Comparison of ENCODE assay signal across 8 cellular contexts in genomic region chr19:17719730-17720486, GRCh38. TPM values are rescaled to one million over a fixed set of nuclear protein-coding genes. Genes with fewer than 3 reads are reported as not detected.
DNase-seq lines count a peak whose midpoint lies in the region; ATAC-seq and TF ChIP-seq lines count a peak whose summit lies in the region.

No MANE protein-coding gene starts in this region.

- DNase-seq in NCI-H510A treated with DMSO at 0.1 percent for 48 hours (lab: John Stamatoyannopoulos, UW) (peak; percentile 5), NCI-H510A (lab: John Stamatoyannopoulos, UW) (no peak), activated T-cell treated with anti-CD3 and anti-CD28 coated beads for 4 hours (peak; percentile 50), fibroblast of pulmonary artery (ENCODE audit: low read depth) (no peak), psoas muscle (no peak), GOT3 (lab: John Stamatoyannopoulos, UW) (no peak), NCI-H128 (lab: John Stamatoyannopoulos, UW; ENCODE audit: unreplicated experiment) (no peak)

- peaks cover 32% of the 10 kb centered on the region for H3K4me1 ChIP-seq in psoas muscle

- no peaks in the 10 kb centered on the region for H3K9me3 ChIP-seq in psoas muscle

- no peak for TF ChIP-seq RAD21 in Ishikawa (IDR thresholded peaks at IDR 0.05; ENCODE audit: low read depth)

- ATAC-seq in psoas muscle = peak in 2 of 4 donors; percentile 7 to 9

- H3K4me3 ChIP-seq in fibroblast of pulmonary artery (replicated peaks; ENCODE audit: low read depth, low read length) (peak overlapping the region; percentile 81), psoas muscle (peak overlapping the region; percentile 96)

- no peak for TF ChIP-seq CTCF in fibroblast of pulmonary artery (IDR thresholded peaks at IDR 0.05; ENCODE audit: low read length, missing control alignments)
- no peak for TF ChIP-seq CTCF in psoas muscle (IDR thresholded peaks at IDR 0.05)

- H3K27ac ChIP-seq in psoas muscle = peak overlapping the region; percentile 83

- 2 to 3% (median 3%) methylated on average over 24 to 39 of the region's 39 CpGs for WGBS in psoas muscle, 3 donors

- H3K27me3 ChIP-seq in psoas muscle (ENCODE audit: insufficient read depth in 3 of 3, low read length in 2 of 3) = no peaks in the 10 kb centered on the region

- intact Hi-C loops in psoas muscle (cut with DNase I) = no loop called here

- peaks cover 0 to 26% of the 10 kb centered on the region in 2 donors for H3K36me3 ChIP-seq in psoas muscle (ENCODE audit: insufficient read depth in 1 of 2, low read depth in 1 of 2)

- no peak for TF ChIP-seq EP300 in Ishikawa (IDR thresholded peaks at IDR 0.05; ENCODE audit: borderline replicate concordance)

TF ChIP-seq in Ishikawa, 13 proteins besides CTCF, POLR2A, EP300 and RAD21:
- TF ChIP-seq TAF1 (IDR thresholded peaks at IDR 0.05; ENCODE audit: low read depth) (no peak), TEAD4 (IDR thresholded peaks at IDR 0.05) (no peak), ZBTB7A (IDR thresholded peaks at IDR 0.05; ENCODE audit: low read depth) (0 out of 2 replicates have a peak, but pooled peaks have one; percentile 3), REST (IDR thresholded peaks at IDR 0.05; ENCODE audit: low read depth) (no peak), FOXM1 (IDR thresholded peaks at IDR 0.05; ENCODE audit: borderline replicate concordance, low read depth) (no peak), MAX (IDR thresholded peaks at IDR 0.05) (no peak), TCF12 (IDR thresholded peaks at IDR 0.05; ENCODE audit: low read depth) (peak; percentile 87), EGR1 (IDR thresholded peaks at IDR 0.05) (peak; percentile 89), NFIC (IDR thresholded peaks at IDR 0.05) (peak; percentile 89), USF1 (IDR thresholded peaks at IDR 0.05) (no peak), YY1 (IDR thresholded peaks at IDR 0.05; ENCODE audit: low read depth) (no peak), CREB1 (IDR thresholded peaks at IDR 0.05; ENCODE audit: low read depth) (no peak), CEBPB (IDR thresholded peaks at IDR 0.05) (no peak; the same call in 1 of the 2 replicates)

RNA-seq across cellular contexts. Expression of gene MAP1S, which starts 0.6 kb away (rescaled TPM):
- 10 to 100 TPM; 42.4 to 60.6 (median 49.1) TPM for total RNA-seq in psoas muscle
- polyA plus RNA-seq in psoas muscle = 10 to 100 TPM; 19.1 to 37.0 (median 24.3) TPM

RNA-seq across cellular contexts. Expression of gene FCHO1, which starts 31.4 kb away (rescaled TPM):
- total RNA-seq in psoas muscle = under 1 TPM; 0.15 to 0.68 (median 0.58) TPM
- under 1 TPM in 2 of 3 donors, not detected in 1; 0.10 to 0.22 TPM for polyA plus RNA-seq in psoas muscle

RNA-seq across cellular contexts. Expression of gene UNC13A, which starts 31.8 kb away (rescaled TPM):
- total RNA-seq in psoas muscle = under 1 TPM in 2 of 4 donors, not detected in 2; 0.04 to 0.19 TPM
- polyA plus RNA-seq in psoas muscle = under 1 TPM in 2 of 3 donors, not detected in 1; 0.04 to 0.05 TPM

Comparison
In these comparisons a context has a peak if more than half of its experiments do, and no peak if none do; other contexts are left out.
1. DNase-seq: peak in NCI-H510A treated with DMSO at 0.1 percent for 48 hours (single experiment) and activated T-cell treated with anti-CD3 and anti-CD28 coated beads for 4 hours (single experiment); none in NCI-H510A (single experiment), fibroblast of pulmonary artery (single experiment), psoas muscle (0 of 2), GOT3 (single experiment) and NCI-H128 (single experiment).